ENCODE assay signal across 8 cellular contexts in the genomic region with DNA sequence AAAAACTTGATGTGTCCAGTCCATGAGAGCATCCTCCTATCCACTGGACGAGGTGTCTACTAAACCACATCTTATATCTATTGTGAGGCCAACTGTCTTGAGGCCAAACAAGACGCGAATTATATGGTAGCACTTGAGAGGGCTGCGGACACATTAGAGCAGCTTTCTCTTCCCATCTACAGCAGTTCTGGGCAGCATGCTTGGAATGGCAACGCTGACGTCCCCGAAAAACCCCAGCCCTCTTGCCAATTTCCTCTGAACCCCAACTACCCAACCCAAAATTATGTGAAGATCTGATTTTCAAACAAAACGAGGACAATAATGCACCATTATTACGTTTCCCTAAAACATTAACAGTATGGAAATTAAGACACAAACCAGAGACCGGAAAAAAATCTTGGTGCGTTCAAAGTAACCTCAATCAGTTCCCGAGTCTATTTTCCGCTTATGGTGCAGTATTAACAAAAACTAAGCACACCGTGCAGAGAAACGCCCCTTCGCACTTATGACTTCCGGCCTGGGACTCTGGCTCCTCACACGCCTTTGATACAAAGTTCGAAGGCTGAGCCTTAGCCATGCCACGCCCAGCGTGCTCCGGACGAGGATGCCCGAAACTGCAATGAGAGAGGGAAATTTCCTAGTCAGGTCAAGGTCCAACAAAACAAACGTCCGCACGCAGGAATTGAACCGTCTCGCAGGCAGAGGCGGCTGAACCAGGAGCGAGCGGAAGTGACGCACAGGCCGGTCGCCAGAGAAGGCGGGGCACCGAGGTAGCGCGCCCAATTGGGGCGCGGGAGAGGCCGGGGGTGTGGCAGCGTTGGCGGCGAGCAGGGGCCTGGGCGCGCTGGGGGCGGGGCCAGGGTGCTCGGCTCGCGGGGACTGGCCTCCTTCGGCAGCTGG. TPM values are rescaled to one million over a fixed set of nuclear protein-coding genes. Genes with fewer than 3 reads are reported as not detected.
DNase-seq lines count a peak whose midpoint lies in the region; ATAC-seq and TF ChIP-seq lines count a peak whose summit lies in the region.

No MANE protein-coding gene starts in this region.

- no peak for TF ChIP-seq CTCF in coronary artery (IDR thresholded peaks at IDR 0.05)

- H3K27ac Mint-ChIP-seq in activated CD4-positive, alpha-beta T cell treated with anti-CD3 and anti-CD28 coated beads, Interleukin-2, amount 10 ng/mL, durations not matched to agents 24 days and 14 days, result peak overlapping the region; percentile 98

- DNase-seq in Ammon's horn (ENCODE audit: low spot score) (peak; percentile 98), NCI-H526 (lab: John Stamatoyannopoulos, UW) (peak; percentile 93 to 98), coronary artery (ENCODE audit: low spot score) (peak; percentile 99)
- DNase-seq in activated CD4-positive, alpha-beta T cell treated with anti-CD3 and anti-CD28 coated beads, Interleukin-2, amount 10 ng/mL, durations not matched to agents 24 days and 14 days, result peak; percentile 99
- peak; percentile 90 to 97 (median 94) for DNase-seq in stimulated activated CD4-positive, alpha-beta T cell treated with anti-CD3 and anti-CD28 coated beads, Interleukin-1b, Interleukin-23, amount 100 ng/mL, for 24 hours (ENCODE audit: low read depth in 4 of 4, low spot score in 1 of 4)

- peak overlapping the region; percentile 96 for H3K4me3 Mint-ChIP-seq in activated CD4-positive, alpha-beta T cell treated with anti-CD3 and anti-CD28 coated beads, Interleukin-2, amount 10 ng/mL, durations not matched to agents 24 days and 14 days

- H3K27me3 ChIP-seq in layer of hippocampus (ENCODE audit: control insufficient read depth, insufficient read depth, low read length), result no peaks in the 10 kb centered on the region

- intact Hi-C loops in activated CD4-positive, alpha-beta T cell treated with anti-CD3 and anti-CD28 coated beads, Interleukin-2, amount 10 ng/mL, durations not matched to agents 24 days and 14 days (cut with micrococcal nuclease), result loop anchor here (1.0 to 10.0 kb wide), 9 partner anchors 32 to 406 kb away; a partner anchor contains a TSS

- H3K36me3 Mint-ChIP-seq in activated CD4-positive, alpha-beta T cell treated with anti-CD3 and anti-CD28 coated beads, Interleukin-2, amount 10 ng/mL, durations not matched to agents 24 days and 14 days (ENCODE audit: low read depth), result no peaks in the 10 kb centered on the region

- H3K4me3 ChIP-seq in coronary artery, result peak overlapping the region; percentile 88

- no peaks in the 10 kb centered on the region for H3K9me3 Mint-ChIP-seq in activated CD4-positive, alpha-beta T cell treated with anti-CD3 and anti-CD28 coated beads, Interleukin-2, amount 10 ng/mL, durations not matched to agents 24 days and 14 days

- H3K27ac ChIP-seq in coronary artery (peak overlapping the region; percentile 88 to 96), layer of hippocampus (ENCODE audit: low read depth, low read length) (peak overlapping the region; percentile 97)

- peaks cover 3% of the 10 kb centered on the region for H3K27me3 Mint-ChIP-seq in activated CD4-positive, alpha-beta T cell treated with anti-CD3 and anti-CD28 coated beads, Interleukin-2, amount 10 ng/mL, durations not matched to agents 24 days and 14 days

- H3K4me1 Mint-ChIP-seq in activated CD4-positive, alpha-beta T cell treated with anti-CD3 and anti-CD28 coated beads, Interleukin-2, amount 10 ng/mL, durations not matched to agents 24 days and 14 days, result peaks cover 22% of the 10 kb centered on the region

- ATAC-seq in GM19328 (IDR thresholded peaks at IDR 0.05; ENCODE audit: unreplicated experiment) (peak; percentile 89), HG03469 (IDR thresholded peaks at IDR 0.05; ENCODE audit: unreplicated experiment) (peak; percentile 79)

RNA-seq across cellular contexts. Expression of a gene that starts 0.5 kb away (rescaled TPM):
- 20.5 and 27.0 TPM in 2 replicates for total RNA-seq in activated CD4-positive, alpha-beta T cell treated with anti-CD3 and anti-CD28 coated beads, Interleukin-2, amount 10 ng/mL, durations not matched to agents 24 days and 14 days

RNA-seq across cellular contexts. Expression of a gene that starts 54.6 kb away (rescaled TPM):
- total RNA-seq in activated CD4-positive, alpha-beta T cell treated with anti-CD3 and anti-CD28 coated beads, Interleukin-2, amount 10 ng/mL, durations not matched to agents 24 days and 14 days, result 27.1 and 27.9 TPM in 2 replicates

Comparison
In these comparisons a context has a peak if more than half of its experiments do, and no peak if none do; other contexts are left out.
1. Peak in every context shown above with its lines: DNase-seq, ATAC-seq, H3K4me3 ChIP-seq and H3K27ac ChIP-seq.